11 cellular contexts compared by ENCODE assay signal in genomic region chr11:104916442-104916841, GRCh38. TPM values are rescaled to one million over a fixed set of nuclear protein-coding genes. Genes with fewer than 3 reads are reported as not detected.
DNase-seq lines count a peak whose midpoint lies in the region; ATAC-seq, FAIRE-seq and TF ChIP-seq lines count a peak whose summit lies in the region.
"Had no signal": no experiment of that assay in that cellular context is flagged by ENCODE, and none has a peak within 500 bp of the region (broad histone marks: within the 10 kb centered on the region; RNA-seq: fewer than 3 reads in every experiment).

No MANE protein-coding gene starts in this region.

- ATAC-seq in right cardiac atrium, result no peak
- no peak for ATAC-seq in Right ventricle myocardium inferior
- ATAC-seq in mucosa of descending colon, result peak; percentile 25
- ATAC-seq in aorta (ENCODE audit: low FRiP score), result no peak
- no peak for ATAC-seq in GM19023 (IDR thresholded peaks at IDR 0.05; ENCODE audit: unreplicated experiment)

- TF ChIP-seq CTCF in astrocyte (IDR thresholded peaks at IDR 0.05; ENCODE audit: insufficient read depth, low read depth, low read length) (no peak), mucosa of descending colon (IDR thresholded peaks at IDR 0.05) (no peak)

- no peak for DNase-seq in right cardiac atrium
- no peak for DNase-seq in Right ventricle myocardium inferior (ENCODE audit: missing footprints)
- peak; percentile 12 for DNase-seq in astrocyte (ENCODE audit: low read depth)
- no peak for DNase-seq in mucosa of descending colon
- no peak for DNase-seq in aorta
- DNase-seq in ecto neural progenitor cell (ENCODE audit: low spot score), result no peak
- no peak for DNase-seq in HuH-7.5 (ENCODE audit: low spot score)
- DNase-seq: NCI-H2171; stimulated activated CD4-positive, alpha-beta T cell treated with anti-CD3 and anti-CD28 coated beads, Interleukin-15, amount 100 ng/mL, for 24 hours had no signal

- H2AFZ ChIP-seq in astrocyte (ENCODE audit: low read depth, low read length), result no peak overlapping the region

- H3K36me3 Mint-ChIP-seq in astrocyte (ENCODE audit: low read depth, unreplicated experiment), result no peaks in the 10 kb centered on the region

- H3K4me2 ChIP-seq in astrocyte (ENCODE audit: low read length), result no peak overlapping the region
- H3K4me2 ChIP-seq: BLaER1 treated with 17β-estradiol and CSF1 and Interleukin-3, amounts not matched to agents 10 nM and 100 nM had no signal

- no peak overlapping the region for H3K4me3 Mint-ChIP-seq in astrocyte (ENCODE audit: unreplicated experiment)

- peaks cover 3% of the 10 kb centered on the region for H3K4me1 Mint-ChIP-seq in astrocyte (ENCODE audit: low read depth, unreplicated experiment)

- H3K27ac Mint-ChIP-seq in astrocyte (ENCODE audit: unreplicated experiment), result no peak overlapping the region

- H3K27me3 ChIP-seq in right cardiac atrium (ENCODE audit: control insufficient read depth, insufficient read depth), result no peaks in the 10 kb centered on the region
- no peaks in the 10 kb centered on the region for H3K27me3 ChIP-seq in astrocyte (ENCODE audit: insufficient read depth, low read length)
- H3K27me3 ChIP-seq in aorta (ENCODE audit: control insufficient read depth in 1 of 2, insufficient read depth in 2 of 2, low read length in 1 of 2), result no peaks in the 10 kb centered on the region
- H3K27me3 ChIP-seq: BLaER1 treated with 17β-estradiol and CSF1 and Interleukin-3, amounts not matched to agents 10 nM and 100 nM had no signal

- H3K79me2 ChIP-seq in astrocyte (ENCODE audit: insufficient read depth, low read length), result no peaks in the 10 kb centered on the region

- FAIRE-seq in astrocyte (lab: Jason Lieb, UNC), result no peak

- H3K9me3 ChIP-seq in right cardiac atrium (ENCODE audit: control insufficient read depth, low read length) (no peaks in the 10 kb centered on the region), astrocyte (ENCODE audit: insufficient read depth, low read depth, low read length) (no peaks in the 10 kb centered on the region), mucosa of descending colon (no peaks in the 10 kb centered on the region), aorta (ENCODE audit: control insufficient read depth, low read length) (no peaks in the 10 kb centered on the region)

- H3K4me1 ChIP-seq in right cardiac atrium (ENCODE audit: control insufficient read depth, insufficient read depth, low read length), result no peaks in the 10 kb centered on the region
- H3K4me1 ChIP-seq in astrocyte (ENCODE audit: insufficient read depth, low read length), result no peaks in the 10 kb centered on the region
- peaks cover 8% of the 10 kb centered on the region for H3K4me1 ChIP-seq in mucosa of descending colon (ENCODE audit: low read depth)
- H3K4me1 ChIP-seq in aorta (ENCODE audit: control insufficient read depth in 1 of 2, insufficient read depth in 2 of 2, low read length in 2 of 2), result no peaks in the 10 kb centered on the region

- H3K27ac ChIP-seq in right cardiac atrium (ENCODE audit: low read length), result no peak overlapping the region
- H3K27ac ChIP-seq in astrocyte (ENCODE audit: low read depth, low read length), result no peak overlapping the region
- H3K27ac ChIP-seq in aorta (ENCODE audit: low read depth in 1 of 2, low read length in 2 of 2), result no peak overlapping the region
- H3K27ac ChIP-seq: BLaER1 treated with 17β-estradiol and CSF1 and Interleukin-3, amounts not matched to agents 10 nM and 100 nM had no signal

- H3K4me3 ChIP-seq in right cardiac atrium (ENCODE audit: low read length) (peak overlapping the region; percentile 91), astrocyte (ENCODE audit: insufficient read depth, low read depth, low read length) (no peak overlapping the region), mucosa of descending colon (no peak overlapping the region), aorta (ENCODE audit: low read length in 2 of 2) (peak overlapping the region; percentile 4 to 97)
- H3K4me3 ChIP-seq: BLaER1 treated with 17β-estradiol and CSF1 and Interleukin-3, amounts not matched to agents 10 nM and 100 nM had no signal

- H3K9me3 Mint-ChIP-seq in astrocyte (ENCODE audit: unreplicated experiment), result no peaks in the 10 kb centered on the region

- no peak overlapping the region for H3K9ac ChIP-seq in astrocyte (ENCODE audit: low read length)
- H3K9ac ChIP-seq: BLaER1 treated with 17β-estradiol and CSF1 and Interleukin-3, amounts not matched to agents 10 nM and 100 nM had no signal

- intact Hi-C loops in right cardiac atrium (cut with DNase I) (no loop called here), Right ventricle myocardium inferior (cut with DNase I) (loop anchor here (10.0 kb wide), 1 partner anchor 302 kb away; no protein-coding TSS in a partner anchor), mucosa of descending colon (cut with DNase I, micrococcal nuclease) (no loop called here), aorta (cut with DNase I) (no loop called here)

- no peaks in the 10 kb centered on the region for H3K27me3 Mint-ChIP-seq in astrocyte (ENCODE audit: low read depth, unreplicated experiment)

- H3K36me3 ChIP-seq in astrocyte (ENCODE audit: insufficient read depth, low read length), result no peaks in the 10 kb centered on the region
- H3K36me3 ChIP-seq in mucosa of descending colon (ENCODE audit: low read depth), result no peaks in the 10 kb centered on the region
- no peaks in the 10 kb centered on the region for H3K36me3 ChIP-seq in aorta (ENCODE audit: control insufficient read depth in 1 of 2, insufficient read depth in 2 of 2, low read length in 1 of 2)
- H3K36me3 ChIP-seq: BLaER1 treated with 17β-estradiol and CSF1 and Interleukin-3, amounts not matched to agents 10 nM and 100 nM had no signal

- no peaks in the 10 kb centered on the region for H4K20me1 ChIP-seq in astrocyte (ENCODE audit: insufficient read depth, low read length)
- H4K20me1 ChIP-seq: BLaER1 treated with 17β-estradiol and CSF1 and Interleukin-3, amounts not matched to agents 10 nM and 100 nM had no signal

RNA-seq across cellular contexts. Expression of gene CASP12, which starts 18.2 kb away (rescaled TPM):
- under 1 TPM in 3 of 4 donors, not detected in 1; 0.25 to 0.45 (median 0.26) TPM for total RNA-seq in right cardiac atrium
- 0.23 TPM for polyA plus RNA-seq in right cardiac atrium
- 0.22 TPM for total RNA-seq in Right ventricle myocardium inferior
- not detected in 2 replicates for total RNA-seq in astrocyte
- under 1 TPM in 1 of 3 donors, not detected in 2; 0.63 TPM for total RNA-seq in mucosa of descending colon
- 1 to 10 TPM; 2.6 to 5.0 TPM for total RNA-seq in aorta
- polyA plus RNA-seq in aorta, result 1 to 10 TPM; 2.4 to 5.0 TPM

RNA-seq across cellular contexts. Expression of gene CASP4, which starts 51.9 kb away (rescaled TPM):
- total RNA-seq in right cardiac atrium (10 to 100 TPM; 16.5 to 19.9 (median 18.5) TPM), Right ventricle myocardium inferior (15.1 TPM), astrocyte (0.62 and 0.86 TPM in 2 replicates), mucosa of descending colon (10 to 100 TPM; 23.4 to 27.5 (median 23.9) TPM), aorta (100 to 1,000 TPM in 1 of 2 donors, 10 to 100 TPM in 1; 55.5 to 103 TPM)
- polyA plus RNA-seq in right cardiac atrium (18.1 TPM), aorta (10 to 100 TPM; 33.6 to 59.6 TPM)

Comparison
In these comparisons a context has a peak if more than half of its experiments do, and no peak if none do; other contexts are left out.
1. H3K4me3 ChIP-seq: peak in right cardiac atrium (single experiment) and aorta (2 of 2); none in astrocyte (single experiment) and mucosa of descending colon (single experiment).